ENCODE assay signal across 14 cellular contexts in the genomic region with DNA sequence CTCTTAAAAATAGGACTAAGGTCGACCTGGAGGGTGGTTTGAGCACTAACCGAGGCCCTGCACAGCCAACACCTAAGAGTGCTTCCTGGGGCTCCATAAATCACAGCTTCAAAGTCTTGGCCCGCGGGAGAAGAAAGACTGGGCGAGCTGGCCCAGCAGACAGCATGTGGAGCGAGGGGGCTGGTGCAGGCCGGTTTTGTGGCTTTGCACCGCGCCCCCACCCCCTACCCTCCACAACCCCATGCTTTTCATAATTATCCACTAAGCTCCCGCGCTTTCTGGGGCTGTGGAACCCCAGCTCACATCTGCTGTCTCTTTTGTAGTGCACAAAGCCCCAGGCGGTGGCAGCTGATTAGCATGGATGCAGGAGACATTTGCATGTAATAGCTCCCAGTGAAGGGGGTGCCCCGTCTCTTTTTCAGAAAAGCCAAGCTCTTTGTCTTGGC. TPM values are rescaled to one million over a fixed set of nuclear protein-coding genes. Genes with fewer than 3 reads are reported as not detected.
A peak's percentile ranks its signal among the peaks of the same experiment; 100 is the strongest.
DNase-seq lines count a peak whose midpoint lies in the region; ATAC-seq and TF ChIP-seq lines count a peak whose summit lies in the region.
"Had no signal": no experiment of that assay in that cellular context is flagged by ENCODE, and none has a peak within 500 bp of the region (broad histone marks: within the 10 kb centered on the region; RNA-seq: fewer than 3 reads in every experiment).

No MANE protein-coding gene starts in this region.

- no peaks in the 10 kb centered on the region for H3K4me1 Mint-ChIP-seq in T-helper 2 cell treated with Interferon-gamma antibody and Interleukin-4, amounts not matched to agents 5 μg/mL and 100 μg/mL, for 36 hours (ENCODE audit: low read depth)

- no peaks in the 10 kb centered on the region for H3K9me3 Mint-ChIP-seq in T-helper 2 cell treated with Interferon-gamma antibody and Interleukin-4, amounts not matched to agents 5 μg/mL and 100 μg/mL, for 36 hours
- H3K9me3 Mint-ChIP-seq: CD14-positive monocyte; stimulated activated naive CD8-positive, alpha-beta T cell treated with anti-CD3 and anti-CD28 coated beads, Interleukin-15, Interleukin-2, amounts not matched to agents 100 ng/mL and 50 ng/mL, for 24 hours had no signal

- DNase-seq in GM13977 (ENCODE audit: low spot score) (peak; percentile 57), NCI-H2171 (lab: John Stamatoyannopoulos, UW) (peak; percentile 48), retina (peak; percentile 78), GM19238 (ENCODE audit: insufficient read length, low spot score) (no peak), NAMALWA (ENCODE audit: low spot score) (no peak), AG08395 (ENCODE audit: low spot score) (no peak)
- DNase-seq in T-helper 2 cell treated with Interferon-gamma antibody and Interleukin-4, amounts not matched to agents 5 μg/mL and 100 μg/mL, for 36 hours (ENCODE audit: low spot score): no peak
- DNase-seq: KBM-7, NCI-H345 had no signal

- no peak overlapping the region for H3K4me3 Mint-ChIP-seq in T-helper 2 cell treated with Interferon-gamma antibody and Interleukin-4, amounts not matched to agents 5 μg/mL and 100 μg/mL, for 36 hours
- H3K4me3 Mint-ChIP-seq: CD14-positive monocyte; stimulated activated naive CD8-positive, alpha-beta T cell treated with anti-CD3 and anti-CD28 coated beads, Interleukin-15, Interleukin-2, amounts not matched to agents 100 ng/mL and 50 ng/mL, for 24 hours had no signal

- H3K27me3 Mint-ChIP-seq in T-helper 2 cell treated with Interferon-gamma antibody and Interleukin-4, amounts not matched to agents 5 μg/mL and 100 μg/mL, for 36 hours (ENCODE audit: low read depth): no peaks in the 10 kb centered on the region
- H3K27me3 Mint-ChIP-seq: stimulated activated naive CD8-positive, alpha-beta T cell treated with anti-CD3 and anti-CD28 coated beads, Interleukin-15, Interleukin-2, amounts not matched to agents 100 ng/mL and 50 ng/mL, for 24 hours had no signal

- H3K36me3 Mint-ChIP-seq in T-helper 2 cell treated with Interferon-gamma antibody and Interleukin-4, amounts not matched to agents 5 μg/mL and 100 μg/mL, for 36 hours (ENCODE audit: low read depth): no peaks in the 10 kb centered on the region

- no peak overlapping the region for H3K27ac Mint-ChIP-seq in T-helper 2 cell treated with Interferon-gamma antibody and Interleukin-4, amounts not matched to agents 5 μg/mL and 100 μg/mL, for 36 hours
- H3K27ac Mint-ChIP-seq: stimulated activated naive CD8-positive, alpha-beta T cell treated with anti-CD3 and anti-CD28 coated beads, Interleukin-15, Interleukin-2, amounts not matched to agents 100 ng/mL and 50 ng/mL, for 24 hours had no signal

- TF ChIP-seq CTCF in GM13977 (IDR thresholded peaks at IDR 0.05; ENCODE audit: extremely low read depth, insufficient read depth, missing control alignments): no peak

- peak; percentile 4 for ATAC-seq in esophagus mucosa
- ATAC-seq: left lobe of liver had no signal

- in situ Hi-C loops in GM13977 (cut with MboI; ENCODE audit: low pct_unique_long_range_greater_than_20kb, low sequenced_read_pairs, unreplicated experiment): no loop called here

RNA-seq across cellular contexts. Expression of a gene that starts 17.1 kb away (rescaled TPM):
- total RNA-seq in esophagus mucosa: 40.3 TPM

RNA-seq across cellular contexts. Expression of a gene that starts 40.0 kb away (rescaled TPM):
- 43.1 TPM for total RNA-seq in esophagus mucosa

RNA-seq across cellular contexts. Expression of a gene that starts 40.2 kb away (rescaled TPM):
- 14.3 TPM for total RNA-seq in esophagus mucosa

RNA-seq across cellular contexts. Expression of a gene that starts 40.2 kb away (rescaled TPM):
- total RNA-seq in esophagus mucosa: not detected
- total RNA-seq: ascending aorta had no signal

RNA-seq across cellular contexts. Expression of a gene that starts 52.4 kb away (rescaled TPM):
- 16.4 TPM for total RNA-seq in esophagus mucosa

Comparison
In these comparisons a context has a peak if more than half of its experiments do, and no peak if none do; other contexts are left out.
1. DNase-seq: peak in GM13977 (single experiment), NCI-H2171 (single experiment) and retina (single experiment); none in GM19238 (single experiment), NAMALWA (single experiment), T-helper 2 cell treated with Interferon-gamma antibody and Interleukin-4, amounts not matched to agents 5 μg/mL and 100 μg/mL, for 36 hours (single experiment) and AG08395 (single experiment).